In genomic region chr12:63266988-63267387, GRCh38 we compare ENCODE assay signal across 9 cellular contexts.
"Had no signal": no experiment of that assay in that cellular context is flagged by ENCODE, and none has a peak within 500 bp of the region (broad histone marks: within the 10 kb centered on the region; RNA-seq: fewer than 3 reads in every experiment).

No MANE protein-coding gene starts in this region.

- H3K4me3 ChIP-seq: GM23248, GM23338, HAP-1 had no signal

- H3K9me3 ChIP-seq: HAP-1 had no signal

- DNase-seq: GM23248, GOT3, H7, H9, HCEC 1CT, HFFc6 had no signal

- H3K36me3 ChIP-seq: HAP-1 had no signal

- H3K4me1 ChIP-seq: HAP-1 had no signal

- H3K9ac ChIP-seq: GM23248 had no signal

- ATAC-seq: GM23338, HCT116 had no signal

- H3K27ac ChIP-seq: GM23248 had no signal
